ENCODE assay signal across 16 cellular contexts in genomic region chr12:22396253-22396652, GRCh38.
DNase-seq lines count a peak whose midpoint lies in the region; ATAC-seq, FAIRE-seq and TF ChIP-seq lines count a peak whose summit lies in the region.
"Had no signal": no experiment of that assay in that cellular context is flagged by ENCODE, and none has a peak within 500 bp of the region (broad histone marks: within the 10 kb centered on the region; RNA-seq: fewer than 3 reads in every experiment).

No MANE protein-coding gene starts in this region.

- DNase-seq in activated CD8-positive, alpha-beta memory T cell treated with anti-CD3 and anti-CD28 coated beads, Interleukin-2, amount 10 ng/mL, durations not matched to agents 7 days and 5 days = no peak
- DNase-seq in activated CD8-positive, alpha-beta memory T cell treated with anti-CD3 and anti-CD28 coated beads, Interleukin-2, amount 50 U/mL, for 48 hours = no peak
- DNase-seq in activated CD4-positive, alpha-beta T cell treated with anti-CD3 and anti-CD28 coated beads, Interleukin-2, amount 10 ng/mL, durations not matched to agents 7 days and 5 days = no peak
- DNase-seq in mucosa of descending colon (no peak), H9 (no peak), mucosa of gallbladder (ENCODE audit: low spot score) (no peak), H54 (ENCODE audit: insufficient read length, low spot score) (no peak)
- DNase-seq: activated CD4-positive, CD25-positive, alpha-beta regulatory T cell; cortex of kidney; DMS 273 treated with DMSO at 0.1 percent for 48 hours; NCI-H1417; NCI-H526 had no signal

- no peak overlapping the region for H3K4me3 ChIP-seq in mucosa of descending colon
- H3K4me3 ChIP-seq: vagina had no signal

- H4K5ac ChIP-seq in H9 (ENCODE audit: insufficient read length, low read depth, low read length) = no peak overlapping the region

- H4K91ac ChIP-seq in H9 (ENCODE audit: insufficient read length, low read depth, low read length) = no peak overlapping the region

- H3K4me2 ChIP-seq in H9 (ENCODE audit: insufficient read depth, insufficient read length, low read length) = no peak overlapping the region

- intact Hi-C loops in mucosa of descending colon (cut with DNase I, micrococcal nuclease) = no loop called here

- no peak overlapping the region for H3K56ac ChIP-seq in H9 (ENCODE audit: insufficient read length, low read depth, low read length)

- H3K4me3 Mint-ChIP-seq in activated CD8-positive, alpha-beta memory T cell treated with anti-CD3 and anti-CD28 coated beads, Interleukin-2, amount 10 ng/mL, durations not matched to agents 7 days and 5 days = no peak overlapping the region
- no peak overlapping the region for H3K4me3 Mint-ChIP-seq in activated CD4-positive, alpha-beta T cell treated with anti-CD3 and anti-CD28 coated beads, Interleukin-2, amount 10 ng/mL, durations not matched to agents 7 days and 5 days
- H3K4me3 Mint-ChIP-seq in H9 = no peak overlapping the region

- no peak overlapping the region for H3K23ac ChIP-seq in H9 (ENCODE audit: insufficient read length, low read depth, low read length)

- no peaks in the 10 kb centered on the region for H3K27me3 Mint-ChIP-seq in activated CD8-positive, alpha-beta memory T cell treated with anti-CD3 and anti-CD28 coated beads, Interleukin-2, amount 10 ng/mL, durations not matched to agents 7 days and 5 days
- H3K27me3 Mint-ChIP-seq in activated CD4-positive, alpha-beta T cell treated with anti-CD3 and anti-CD28 coated beads, Interleukin-2, amount 10 ng/mL, durations not matched to agents 7 days and 5 days = no peaks in the 10 kb centered on the region
- no peaks in the 10 kb centered on the region; the same call in 1 of the 2 replicates for H3K27me3 Mint-ChIP-seq in H9 (ENCODE audit: low read depth)

- no peak overlapping the region for H2AK5ac ChIP-seq in H9 (ENCODE audit: insufficient read length, low read length)

- H3K14ac ChIP-seq in H9 (ENCODE audit: insufficient read depth, low read length) = no peak overlapping the region

- no peak overlapping the region for H3K27ac ChIP-seq in H9 (ENCODE audit: insufficient read length, low read depth, low read length)
- H3K27ac ChIP-seq: parathyroid adenoma, vagina had no signal

- FAIRE-seq in H54 (lab: Jason Lieb, UNC) = no peak

- H3K9me3 ChIP-seq in mucosa of descending colon (peaks cover 5% of the 10 kb centered on the region), H9 (ENCODE audit: control insufficient read depth, low read depth, low read length) (no peaks in the 10 kb centered on the region)
- H3K9me3 ChIP-seq: vagina had no signal

- peaks cover 4% of the 10 kb centered on the region for H3K9me3 Mint-ChIP-seq in activated CD8-positive, alpha-beta memory T cell treated with anti-CD3 and anti-CD28 coated beads, Interleukin-2, amount 10 ng/mL, durations not matched to agents 7 days and 5 days (ENCODE audit: low read depth)
- H3K9me3 Mint-ChIP-seq in activated CD4-positive, alpha-beta T cell treated with anti-CD3 and anti-CD28 coated beads, Interleukin-2, amount 10 ng/mL, durations not matched to agents 7 days and 5 days = no peaks in the 10 kb centered on the region
- H3K9me3 Mint-ChIP-seq in H9 = peaks cover 21% of the 10 kb centered on the region in 2 experiments

- no CpG with 5 or more reads among the region's 1 CpG for WGBS in H9 (ENCODE audit: extremely low coverage, insufficient read length, low lambda C conversion rate)

- no peak overlapping the region for H3K4ac ChIP-seq in H9 (ENCODE audit: low read depth, low read length)

- no peak overlapping the region for H3K18ac ChIP-seq in H9 (ENCODE audit: insufficient read length, low read depth, low read length)

- no peak overlapping the region for H3K9ac ChIP-seq in H9 (ENCODE audit: extremely low read depth, insufficient read length, low read length)
- H3K9ac ChIP-seq: parathyroid adenoma had no signal

- H2BK5ac ChIP-seq in H9 (ENCODE audit: insufficient read length, low read length) = no peak overlapping the region

- H3K27ac Mint-ChIP-seq in activated CD8-positive, alpha-beta memory T cell treated with anti-CD3 and anti-CD28 coated beads, Interleukin-2, amount 10 ng/mL, durations not matched to agents 7 days and 5 days = peak overlapping the region; percentile 75
- H3K27ac Mint-ChIP-seq in activated CD4-positive, alpha-beta T cell treated with anti-CD3 and anti-CD28 coated beads, Interleukin-2, amount 10 ng/mL, durations not matched to agents 7 days and 5 days = peak overlapping the region; percentile 43
- H3K27ac Mint-ChIP-seq in H9 = no peak overlapping the region

- no peaks in the 10 kb centered on the region for H3K79me2 ChIP-seq in H9 (ENCODE audit: insufficient read depth, low read length)
- H3K79me2 ChIP-seq: parathyroid adenoma had no signal

- CTCF ChIA-PET in activated CD8-positive, alpha-beta memory T cell treated with anti-CD3 and anti-CD28 coated beads, Interleukin-2, amount 10 ng/mL, durations not matched to agents 7 days and 5 days (lab: Charles Lee) = interaction anchor here (1.2 to 1.6 kb wide), 4 partner anchors 13 to 63 kb away, joined by 3 to 4 read pairs (median 3); no protein-coding TSS in a partner anchor
- CTCF ChIA-PET in activated CD4-positive, alpha-beta T cell treated with anti-CD3 and anti-CD28 coated beads, Interleukin-2, amount 10 ng/mL, durations not matched to agents 7 days and 5 days (lab: Charles Lee) = no interaction called here

- H3K4me1 ChIP-seq in mucosa of descending colon (ENCODE audit: low read depth) = no peaks in the 10 kb centered on the region
- H3K4me1 ChIP-seq in H9 (ENCODE audit: insufficient read depth, low read length) = no peaks in the 10 kb centered on the region
- H3K4me1 ChIP-seq: parathyroid adenoma, vagina had no signal

- no peak for TF ChIP-seq POLR2A in H54 (IDR thresholded peaks at IDR 0.05; ENCODE audit: low read depth, low read length)

- POLR2A ChIA-PET in activated CD4-positive, alpha-beta T cell treated with anti-CD3 and anti-CD28 coated beads, Interleukin-2, amount 10 ng/mL, durations not matched to agents 7 days and 5 days (lab: Charles Lee) = interaction anchor here (0.6 kb wide), 1 partner anchor 723 kb away, joined by 3 read pairs; no protein-coding TSS in a partner anchor

- H2AFZ ChIP-seq in H9 (ENCODE audit: low read length) = no peak overlapping the region
- H2AFZ ChIP-seq: parathyroid adenoma had no signal

- ATAC-seq in activated CD8-positive, alpha-beta memory T cell treated with anti-CD3 and anti-CD28 coated beads, Interleukin-2, amount 10 ng/mL, durations not matched to agents 7 days and 5 days = peak; percentile 49
- ATAC-seq in HG02885 (IDR thresholded peaks at IDR 0.05; ENCODE audit: poor library complexity, unreplicated experiment) = peak; percentile 66
- ATAC-seq in mucosa of descending colon = peak; percentile 58
- ATAC-seq: HCT116 had no signal

- no peaks in the 10 kb centered on the region for H3K36me3 ChIP-seq in mucosa of descending colon (ENCODE audit: low read depth)
- H3K36me3 ChIP-seq: vagina had no signal

- H2BK20ac ChIP-seq in H9 (ENCODE audit: low read depth, low read length, poor library complexity, severe bottlenecking) = no peak overlapping the region

- H4K20me1 ChIP-seq in H9 (ENCODE audit: control insufficient read depth, insufficient read depth, insufficient read length) = no peaks in the 10 kb centered on the region

- H3K27me3 ChIP-seq in H9 (ENCODE audit: insufficient read depth, low read length) = no peaks in the 10 kb centered on the region
- H3K27me3 ChIP-seq: vagina had no signal

- H2BK15ac ChIP-seq in H9 (ENCODE audit: low read depth, low read length) = no peak overlapping the region

- no peak overlapping the region for H3T11ph ChIP-seq in H9 (ENCODE audit: low read length)

- no peak overlapping the region for H4K8ac ChIP-seq in H9 (replicated peaks; ENCODE audit: insufficient read length, low read depth, low read length)

- H3K36me3 Mint-ChIP-seq in activated CD8-positive, alpha-beta memory T cell treated with anti-CD3 and anti-CD28 coated beads, Interleukin-2, amount 10 ng/mL, durations not matched to agents 7 days and 5 days = peaks cover 3% of the 10 kb centered on the region
- no peaks in the 10 kb centered on the region for H3K36me3 Mint-ChIP-seq in activated CD4-positive, alpha-beta T cell treated with anti-CD3 and anti-CD28 coated beads, Interleukin-2, amount 10 ng/mL, durations not matched to agents 7 days and 5 days (ENCODE audit: low read depth)
- peaks cover 0 to 11% (median 11%) of the 10 kb centered on the region in 3 experiments; a peak in 5 of 7 replicates for H3K36me3 Mint-ChIP-seq in H9 (ENCODE audit: insufficient read depth in 1 of 3, low read depth in 3 of 3)

- H3K23me2 ChIP-seq in H9 (ENCODE audit: insufficient read length, low read depth, low read length, poor library complexity, severe bottlenecking) = no peaks in the 10 kb centered on the region

- no peak overlapping the region for H2BK120ac ChIP-seq in H9 (ENCODE audit: low read depth, low read length, poor library complexity, severe bottlenecking)

- TF ChIP-seq CTCF in mucosa of descending colon (IDR thresholded peaks at IDR 0.05) = no peak
- no peak for TF ChIP-seq CTCF in H9 (conservative IDR thresholded peaks at IDR 0.05)

- peaks cover 27% of the 10 kb centered on the region for H3K4me1 Mint-ChIP-seq in activated CD8-positive, alpha-beta memory T cell treated with anti-CD3 and anti-CD28 coated beads, Interleukin-2, amount 10 ng/mL, durations not matched to agents 7 days and 5 days
- peaks cover 19% of the 10 kb centered on the region for H3K4me1 Mint-ChIP-seq in activated CD4-positive, alpha-beta T cell treated with anti-CD3 and anti-CD28 coated beads, Interleukin-2, amount 10 ng/mL, durations not matched to agents 7 days and 5 days
- no peaks in the 10 kb centered on the region for H3K4me1 Mint-ChIP-seq in H9

- no peak overlapping the region for H2BK12ac ChIP-seq in H9 (ENCODE audit: insufficient read length, low read depth, low read length)

- H3K79me1 ChIP-seq in H9 (ENCODE audit: insufficient read depth, low read depth, low read length, poor library complexity, severe bottlenecking) = no peaks in the 10 kb centered on the region

Comparison
In these comparisons a context has a peak if more than half of its experiments do, and no peak if none do; other contexts are left out.
1. H3K27ac Mint-ChIP-seq: peak in activated CD8-positive, alpha-beta memory T cell treated with anti-CD3 and anti-CD28 coated beads, Interleukin-2, amount 10 ng/mL, durations not matched to agents 7 days and 5 days (single experiment) and activated CD4-positive, alpha-beta T cell treated with anti-CD3 and anti-CD28 coated beads, Interleukin-2, amount 10 ng/mL, durations not matched to agents 7 days and 5 days (single experiment); none in H9 (0 of 3).
2. Peak in every context shown above with its lines, with median percentiles within 50 percentile points of each other: ATAC-seq.